ENCODE assay signal across 1 cellular context in the genomic region with DNA sequence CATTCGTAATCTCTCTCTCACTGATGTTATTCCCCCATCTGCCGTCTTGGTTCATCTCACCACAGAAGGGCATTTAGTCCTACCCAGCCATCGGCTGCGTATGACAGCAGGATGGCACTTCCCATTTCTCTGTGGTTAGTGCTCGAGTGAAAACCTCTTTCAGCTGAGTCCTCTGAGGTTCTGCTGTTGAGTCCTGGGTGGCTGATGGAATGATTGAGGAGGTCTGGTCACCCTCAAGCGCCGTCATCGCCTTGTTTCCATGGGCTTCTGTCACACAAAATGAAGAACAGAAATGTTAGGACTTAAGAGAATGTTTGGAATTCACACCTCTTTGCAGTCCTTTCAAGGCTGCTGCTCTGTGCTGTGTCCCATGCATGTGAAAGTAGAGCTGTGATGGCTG.
TF ChIP-seq lines count a peak whose summit lies in the region.

No MANE protein-coding gene starts in this region.

TF ChIP-seq in IMR-90, 13 proteins besides CTCF, POLR2A, EP300 and RAD21:
- TF ChIP-seq, protein P1, sequence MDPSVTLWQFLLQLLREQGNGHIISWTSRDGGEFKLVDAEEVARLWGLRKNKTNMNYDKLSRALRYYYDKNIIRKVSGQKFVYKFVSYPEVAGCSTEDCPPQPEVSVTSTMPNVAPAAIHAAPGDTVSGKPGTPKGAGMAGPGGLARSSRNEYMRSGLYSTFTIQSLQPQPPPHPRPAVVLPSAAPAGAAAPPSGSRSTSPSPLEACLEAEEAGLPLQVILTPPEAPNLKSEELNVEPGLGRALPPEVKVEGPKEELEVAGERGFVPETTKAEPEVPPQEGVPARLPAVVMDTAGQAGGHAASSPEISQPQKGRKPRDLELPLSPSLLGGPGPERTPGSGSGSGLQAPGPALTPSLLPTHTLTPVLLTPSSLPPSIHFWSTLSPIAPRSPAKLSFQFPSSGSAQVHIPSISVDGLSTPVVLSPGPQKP (IDR thresholded peaks at IDR 0.05; ENCODE audit: borderline replicate concordance, low read depth, low read length) = no peak
- TF ChIP-seq MAZ (IDR thresholded peaks at IDR 0.05; ENCODE audit: borderline replicate concordance, low read depth, low read length) (no peak), CEBPB (IDR thresholded peaks at IDR 0.05; ENCODE audit: low read depth, low read length) (no peak), BHLHE40 (IDR thresholded peaks at IDR 0.05; ENCODE audit: low read depth, low read length) (no peak), NFE2L2 (IDR thresholded peaks at IDR 0.05; ENCODE audit: low read depth, low read length) (no peak), CHD1 (IDR thresholded peaks at IDR 0.05; ENCODE audit: low read depth, low read length) (no peak), USF2 (IDR thresholded peaks at IDR 0.05; ENCODE audit: low read depth, low read length) (no peak), MAFK (IDR thresholded peaks at IDR 0.05; ENCODE audit: low read depth, low read length) (no peak), RFX5 (IDR thresholded peaks at IDR 0.05; ENCODE audit: low read depth, low read length) (no peak)
TF ChIP-seq in IMR-90: peak in this region for 0.
